17 cellular contexts compared by ENCODE assay signal in genomic region chr20:58712116-58712822, GRCh38. TPM values are rescaled to one million over a fixed set of nuclear protein-coding genes. Genes with fewer than 3 reads are reported as not detected.
DNase-seq lines count a peak whose midpoint lies in the region; ATAC-seq, FAIRE-seq and TF ChIP-seq lines count a peak whose summit lies in the region.
"Had no signal": no experiment of that assay in that cellular context is flagged by ENCODE, and none has a peak within 500 bp of the region (broad histone marks: within the 10 kb centered on the region; RNA-seq: fewer than 3 reads in every experiment).

No MANE protein-coding gene starts in this region.

- FAIRE-seq in HTR-8/SVneo (lab: Jason Lieb, UNC): peak; percentile 82
- FAIRE-seq: small intestine had no signal

- no peaks in the 10 kb centered on the region for H3K9me3 Mint-ChIP-seq in stimulated activated naive CD8-positive, alpha-beta T cell treated with anti-CD3 and anti-CD28 coated beads, Interleukin-15, amount 100 ng/mL, for 72 hours
- no peaks in the 10 kb centered on the region for H3K9me3 Mint-ChIP-seq in GM23338

- H3K79me2 ChIP-seq in GM23338 (replicated peaks; ENCODE audit: insufficient read depth): no peaks in the 10 kb centered on the region

- intact Hi-C loops in Right ventricle myocardium inferior (cut with DNase I) (no loop called here), left ventricle myocardium inferior (cut with micrococcal nuclease) (no loop called here)

- DNase-seq in Right ventricle myocardium inferior (ENCODE audit: missing footprints): peak; percentile 26
- DNase-seq in left ventricle myocardium inferior: no peak
- no peak for DNase-seq in HTR-8/SVneo (ENCODE audit: insufficient read length, low spot score)
- peak; percentile 39 for DNase-seq in left lobe of liver (ENCODE audit: low spot score)
- peak; percentile 0 to 7 for DNase-seq in stimulated activated naive CD8-positive, alpha-beta T cell treated with anti-CD3 and anti-CD28 coated beads, Interleukin-15, amount 100 ng/mL, for 72 hours
- DNase-seq in GM23338 (ENCODE audit: low spot score): no peak
- no peak for DNase-seq in NK-92 treated with Interleukin-12 subunit alpha and Interleukin-12 subunit beta, amount 100 ng/mL, for 24 hours (lab: John Stamatoyannopoulos, UW)
- DNase-seq: BE2C; foreskin fibroblast; GM23248; mesendoderm; NCI-H2171 treated with DMSO at 0.1 percent for 48 hours; SIG-M5; small intestine; stimulated activated naive CD4-positive, alpha-beta T cell treated with Interleukin-2 at 50 U/mL for 16 hours had no signal

- no peak overlapping the region for H3K4me2 ChIP-seq in GM23338

- ATAC-seq in Right ventricle myocardium inferior: no peak
- ATAC-seq in left lobe of liver: no peak
- no peak for ATAC-seq in stimulated activated naive CD8-positive, alpha-beta T cell treated with anti-CD3 and anti-CD28 coated beads, Interleukin-15, amount 100 ng/mL, for 72 hours
- ATAC-seq in GM23338: no peak
- no peak for ATAC-seq in HG02763 (IDR thresholded peaks at IDR 0.05; ENCODE audit: unreplicated experiment)

- H3K27me3 Mint-ChIP-seq in stimulated activated naive CD8-positive, alpha-beta T cell treated with anti-CD3 and anti-CD28 coated beads, Interleukin-15, amount 100 ng/mL, for 72 hours: no peaks in the 10 kb centered on the region
- peaks cover 10% of the 10 kb centered on the region for H3K27me3 Mint-ChIP-seq in GM23338 (ENCODE audit: insufficient read depth, low read depth, poor library complexity)

- no peaks in the 10 kb centered on the region; the same call in 1 of the 2 replicates for H4K20me1 ChIP-seq in GM23338 (replicated peaks; ENCODE audit: insufficient read depth)

- no peaks in the 10 kb centered on the region for H3K9me3 ChIP-seq in left ventricle myocardium inferior (replicated peaks)
- H3K9me3 ChIP-seq: BE2C had no signal

- H3F3A ChIP-seq in GM23338 (replicated peaks; ENCODE audit: low read depth): no peaks in the 10 kb centered on the region

- no peak overlapping the region for H3K4me3 Mint-ChIP-seq in stimulated activated naive CD8-positive, alpha-beta T cell treated with anti-CD3 and anti-CD28 coated beads, Interleukin-15, amount 100 ng/mL, for 72 hours
- no peak overlapping the region for H3K4me3 Mint-ChIP-seq in GM23338

- H3K4me3 ChIP-seq in left ventricle myocardium inferior (no peak overlapping the region), GM23338 (no peak overlapping the region)
- H3K4me3 ChIP-seq: cardiac muscle cell, GM23248 had no signal

- H3K4me1 Mint-ChIP-seq in stimulated activated naive CD8-positive, alpha-beta T cell treated with anti-CD3 and anti-CD28 coated beads, Interleukin-15, amount 100 ng/mL, for 72 hours: no peaks in the 10 kb centered on the region
- peaks cover 6% of the 10 kb centered on the region; the same call in 1 of the 3 replicates for H3K4me1 Mint-ChIP-seq in GM23338

- peak overlapping the region in 1 of 2 donors; percentile 85 for H3K27ac Mint-ChIP-seq in stimulated activated naive CD8-positive, alpha-beta T cell treated with anti-CD3 and anti-CD28 coated beads, Interleukin-15, amount 100 ng/mL, for 72 hours
- no peak overlapping the region for H3K27ac Mint-ChIP-seq in GM23338

- H2AFZ ChIP-seq in GM23338: no peak overlapping the region
- H2AFZ ChIP-seq: GM23248 had no signal

- no peak for TF ChIP-seq CTCF in left ventricle myocardium inferior (IDR thresholded peaks at IDR 0.05; ENCODE audit: borderline replicate concordance)
- no peak for TF ChIP-seq CTCF in GM23338 (conservative IDR thresholded peaks at IDR 0.05; ENCODE audit: low read depth in 2 of 2)

- no peaks in the 10 kb centered on the region for H3K9me2 ChIP-seq in GM23338 (ENCODE audit: insufficient read depth)

- H3K27me3 ChIP-seq in left ventricle myocardium inferior (ENCODE audit: low read depth) (no peaks in the 10 kb centered on the region), GM23338 (ENCODE audit: insufficient read depth) (no peaks in the 10 kb centered on the region)
- H3K27me3 ChIP-seq: BE2C, cardiac muscle cell had no signal

- peaks cover 22% of the 10 kb centered on the region for H3K36me3 ChIP-seq in left ventricle myocardium inferior
- H3K36me3 ChIP-seq in GM23338 (ENCODE audit: insufficient read depth): no peaks in the 10 kb centered on the region
- H3K36me3 ChIP-seq: BE2C, cardiac muscle cell had no signal

- peaks cover 6% of the 10 kb centered on the region; the same call in 2 of the 3 replicates for H3K36me3 Mint-ChIP-seq in GM23338 (ENCODE audit: low read depth)

- H3K4me1 ChIP-seq in left ventricle myocardium inferior: no peaks in the 10 kb centered on the region
- H3K4me1 ChIP-seq in GM23338 (ENCODE audit: insufficient read depth): no peaks in the 10 kb centered on the region

- H3K27ac ChIP-seq in left ventricle myocardium inferior (replicated peaks): no peak overlapping the region
- no peak overlapping the region for H3K27ac ChIP-seq in GM23338 (ENCODE audit: low read depth)
- H3K27ac ChIP-seq: cardiac muscle cell, GM23248 had no signal

TF ChIP-seq in GM23338, 12 proteins besides CTCF, POLR2A, EP300 and RAD21 (continues in another document):
- TF ChIP-seq CREB1 (CRISPR knock-in tag; IDR thresholded peaks at IDR 0.05; ENCODE audit: low read depth) (no peak), ZNF331 (CRISPR knock-in tag; IDR thresholded peaks at IDR 0.05; ENCODE audit: low read depth) (no peak), ZNF462 (CRISPR knock-in tag; IDR thresholded peaks at IDR 0.05) (no peak), ETS1 (IDR thresholded peaks at IDR 0.05) (no peak), POLR2AphosphoS5 (IDR thresholded peaks at IDR 0.05; ENCODE audit: low read depth) (no peak)

RNA-seq across cellular contexts. Expression of gene NPEPL1, which starts 19.7 kb away (rescaled TPM):
- total RNA-seq in Right ventricle myocardium inferior: 23.3 TPM
- total RNA-seq in left ventricle myocardium inferior: 33.6 TPM
- total RNA-seq in left lobe of liver: 12.8 TPM
- total RNA-seq in GM23338 (2014; rRNA removed; shearing (Covaris generic)): 24.1 and 30.0 TPM in 2 replicates
- polyA plus RNA-seq in GM23338 (2016; fragmentation: Nextera tagmentation; extraction: Ambion mirVana): 17.8 and 23.5 TPM in 2 replicates

Comparison
In these comparisons a context has a peak if more than half of its experiments do, and no peak if none do; other contexts are left out.
1. DNase-seq: peak in Right ventricle myocardium inferior (single experiment), left lobe of liver (single experiment) and stimulated activated naive CD8-positive, alpha-beta T cell treated with anti-CD3 and anti-CD28 coated beads, Interleukin-15, amount 100 ng/mL, for 72 hours (2 of 2); none in left ventricle myocardium inferior (single experiment), HTR-8/SVneo (single experiment), GM23338 (single experiment) and NK-92 treated with Interleukin-12 subunit alpha and Interleukin-12 subunit beta, amount 100 ng/mL, for 24 hours (single experiment).